In genomic region chr20:8227293-8227692, GRCh38 we compare ENCODE assay signal across 27 cellular contexts.
"Had no signal": no experiment of that assay in that cellular context is flagged by ENCODE, and none has a peak within 500 bp of the region (broad histone marks: within the 10 kb centered on the region; RNA-seq: fewer than 3 reads in every experiment).

No MANE protein-coding gene starts in this region.

- H3K36me3 Mint-ChIP-seq: WTC11 had no signal

- H3K27me3 ChIP-seq: uterus had no signal

- H3K4me1 Mint-ChIP-seq: activated CD4-positive, alpha-beta memory T cell treated with anti-CD3 and anti-CD28 coated beads, Interleukin-2, amount 10 ng/mL, durations not matched to agents 7 days and 5 days; activated CD4-positive, alpha-beta T cell treated with anti-CD3 and anti-CD28 coated beads, Interleukin-2, amount 10 ng/mL, durations not matched to agents 7 days and 5 days had no signal

- DNase-seq: activated CD4-positive, alpha-beta memory T cell treated with anti-CD3 and anti-CD28 coated beads, Interleukin-2, amount 10 ng/mL, durations not matched to agents 7 days and 5 days; activated CD4-positive, alpha-beta T cell treated with anti-CD3 and anti-CD28 coated beads for 1 hour; activated CD4-positive, alpha-beta T cell treated with anti-CD3 and anti-CD28 coated beads, Interleukin-2, amount 10 ng/mL, durations not matched to agents 7 days and 5 days; activated CD8-positive, alpha-beta memory T cell treated with anti-CD3 and anti-CD28 coated beads, Interleukin-2, amount 50 U/mL, for 48 hours; activated gamma-delta T cell; activated naive CD4-positive, alpha-beta T cell treated with anti-CD3 and anti-CD28 coated beads, Interleukin-2, amount 50 U/mL, for 16 hours; activated T-cell treated with anti-CD3 and anti-CD28 coated beads, Interleukin-2, amount 50 U/mL, for 24 hours; amygdala; dermis blood vessel endothelial cell; effector CD4-positive, alpha-beta T cell; foreskin fibroblast; head of caudate nucleus; hypothalamus; immature natural killer cell; kidney; left colon; mammary epithelial cell; stimulated activated CD4-positive, alpha-beta T cell treated with anti-CD3 and anti-CD28 coated beads, Interleukin-15, amount 100 ng/mL, for 24 hours; T-helper 2 cell; trophoblast cell; uterus had no signal

- H3K9me3 ChIP-seq: thoracic aorta, uterus had no signal

- H3K27ac ChIP-seq: parathyroid adenoma, thoracic aorta, uterus had no signal

- H2AFZ ChIP-seq: parathyroid adenoma had no signal

- H3K4me3 Mint-ChIP-seq: activated CD4-positive, alpha-beta memory T cell treated with anti-CD3 and anti-CD28 coated beads, Interleukin-2, amount 10 ng/mL, durations not matched to agents 7 days and 5 days; activated CD4-positive, alpha-beta T cell treated with anti-CD3 and anti-CD28 coated beads, Interleukin-2, amount 10 ng/mL, durations not matched to agents 7 days and 5 days; activated T-cell treated with anti-CD3 and anti-CD28 coated beads, Interleukin-2, amount 50 U/mL, for 24 hours; central memory CD8-positive, alpha-beta T cell; immature natural killer cell; stimulated activated naive CD8-positive, alpha-beta T cell treated with anti-CD3 and anti-CD28 coated beads, Interleukin-15, Interleukin-2, amounts not matched to agents 100 ng/mL and 50 ng/mL, for 24 hours; WTC11 had no signal

- H3K27ac Mint-ChIP-seq: activated CD4-positive, alpha-beta memory T cell treated with anti-CD3 and anti-CD28 coated beads, Interleukin-2, amount 10 ng/mL, durations not matched to agents 7 days and 5 days; activated CD4-positive, alpha-beta T cell treated with anti-CD3 and anti-CD28 coated beads, Interleukin-2, amount 10 ng/mL, durations not matched to agents 7 days and 5 days; activated T-cell treated with anti-CD3 and anti-CD28 coated beads, Interleukin-2, amount 50 U/mL, for 24 hours; stimulated activated naive CD8-positive, alpha-beta T cell treated with anti-CD3 and anti-CD28 coated beads, Interleukin-15, Interleukin-2, amounts not matched to agents 100 ng/mL and 50 ng/mL, for 24 hours; WTC11 had no signal

- H3K4me3 ChIP-seq: thoracic aorta, uterus had no signal

- H3K9me3 Mint-ChIP-seq: activated CD4-positive, alpha-beta memory T cell treated with anti-CD3 and anti-CD28 coated beads, Interleukin-2, amount 10 ng/mL, durations not matched to agents 7 days and 5 days; activated CD4-positive, alpha-beta T cell treated with anti-CD3 and anti-CD28 coated beads, Interleukin-2, amount 10 ng/mL, durations not matched to agents 7 days and 5 days; central memory CD8-positive, alpha-beta T cell; immature natural killer cell; stimulated activated naive CD8-positive, alpha-beta T cell treated with anti-CD3 and anti-CD28 coated beads, Interleukin-15, Interleukin-2, amounts not matched to agents 100 ng/mL and 50 ng/mL, for 24 hours; WTC11 had no signal

- H3K36me3 ChIP-seq: thoracic aorta, uterus had no signal

- ATAC-seq: left colon, right cardiac atrium, WTC11 had no signal

- H3K4me1 ChIP-seq: uterus had no signal

- H3K27me3 Mint-ChIP-seq: activated CD4-positive, alpha-beta memory T cell treated with anti-CD3 and anti-CD28 coated beads, Interleukin-2, amount 10 ng/mL, durations not matched to agents 7 days and 5 days; activated CD4-positive, alpha-beta T cell treated with anti-CD3 and anti-CD28 coated beads, Interleukin-2, amount 10 ng/mL, durations not matched to agents 7 days and 5 days; central memory CD8-positive, alpha-beta T cell; stimulated activated naive CD8-positive, alpha-beta T cell treated with anti-CD3 and anti-CD28 coated beads, Interleukin-15, Interleukin-2, amounts not matched to agents 100 ng/mL and 50 ng/mL, for 24 hours had no signal
